In the genomic region with DNA sequence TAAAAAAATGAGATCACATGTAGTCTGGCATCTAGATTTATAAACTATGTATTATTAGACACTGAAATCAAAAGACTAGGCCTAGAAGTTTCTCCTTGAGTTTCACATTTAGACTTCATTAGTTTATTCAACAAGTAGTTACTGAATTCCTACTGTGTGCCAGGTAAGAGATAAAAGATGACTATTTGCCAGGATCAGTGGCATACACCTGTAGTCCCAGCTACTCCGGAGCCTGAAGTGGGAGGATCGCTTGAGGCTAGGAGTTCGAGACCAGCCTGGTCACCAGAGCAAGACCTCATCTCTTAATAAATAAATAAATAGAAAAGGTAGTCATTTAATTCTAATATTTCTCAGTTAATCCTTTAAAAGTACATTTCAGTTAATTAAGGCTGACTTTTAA, we compare ENCODE assay signal across 14 cellular contexts. TPM values are rescaled to one million over a fixed set of nuclear protein-coding genes. Genes with fewer than 3 reads are reported as not detected.
DNase-seq lines count a peak whose midpoint lies in the region; ATAC-seq, FAIRE-seq and TF ChIP-seq lines count a peak whose summit lies in the region.
"Had no signal": no experiment of that assay in that cellular context is flagged by ENCODE, and none has a peak within 500 bp of the region (broad histone marks: within the 10 kb centered on the region; RNA-seq: fewer than 3 reads in every experiment).

No MANE protein-coding gene starts in this region.

- H3K4me3 ChIP-seq in CD8-positive, alpha-beta memory T cell (ENCODE audit: low read length): no peak overlapping the region
- H3K4me3 ChIP-seq in K562 (no peak overlapping the region), neural cell (ENCODE audit: low read length) (peak overlapping the region; percentile 92)
- H3K4me3 ChIP-seq: suprapubic skin had no signal

- peaks cover 17% of the 10 kb centered on the region for H3K36me3 ChIP-seq in CD8-positive, alpha-beta memory T cell (ENCODE audit: insufficient read depth, low read length)
- H3K36me3 ChIP-seq in K562 (ENCODE audit: control insufficient read depth, insufficient read depth, low read length): peaks cover 30% of the 10 kb centered on the region
- no peaks in the 10 kb centered on the region for H3K36me3 ChIP-seq in neural cell (ENCODE audit: insufficient read depth, low read length)

- H3K4me3 Mint-ChIP-seq in CD8-positive, alpha-beta memory T cell: peak overlapping the region in 5 of 7 donors; percentile 5 to 95 (median 43)
- peak overlapping the region in 2 of 4 donors; percentile 91 to 100 for H3K4me3 Mint-ChIP-seq in IgD-negative memory B cell
- H3K4me3 Mint-ChIP-seq in activated CD4-positive, alpha-beta memory T cell treated with anti-CD3 and anti-CD28 coated beads, Interleukin-2, amount 10 ng/mL, durations not matched to agents 7 days and 5 days: no peak overlapping the region

- no peaks in the 10 kb centered on the region for H4K20me1 ChIP-seq in K562 (replicated peaks; ENCODE audit: control insufficient read depth, insufficient read depth, low read length)
- H4K20me1 ChIP-seq in neural cell (ENCODE audit: insufficient read depth): no peaks in the 10 kb centered on the region

- BruUV-seq in K562 (replicated peaks; lab: Mats Ljungman, UMichigan): no TSS peak

- H3K27ac ChIP-seq in CD8-positive, alpha-beta memory T cell (ENCODE audit: low read depth, low read length): no peak overlapping the region
- H3K27ac ChIP-seq in K562 (ENCODE audit: extremely low read depth, low read depth, low read length) (no peak overlapping the region), neural cell (ENCODE audit: low read length) (no peak overlapping the region)
- H3K27ac ChIP-seq: epithelial cell of prostate, suprapubic skin had no signal

- no peak for TF ChIP-seq POLR2A in K562 (conservative IDR thresholded peaks at IDR 0.05)

- ATAC-seq in K562 (no peak), HG03469 (IDR thresholded peaks at IDR 0.05; ENCODE audit: unreplicated experiment) (no peak)

- H3K27me3 ChIP-seq in CD8-positive, alpha-beta memory T cell (ENCODE audit: insufficient read depth, low read length, poor library complexity, severe bottlenecking): no peaks in the 10 kb centered on the region
- no peaks in the 10 kb centered on the region for H3K27me3 ChIP-seq in K562 (ENCODE audit: control insufficient read depth in 2 of 2, insufficient read depth in 2 of 2, low read length in 2 of 2)
- H3K27me3 ChIP-seq in neural cell (ENCODE audit: insufficient read depth, low read depth, low read length): no peaks in the 10 kb centered on the region
- H3K27me3 ChIP-seq: suprapubic skin had no signal

- in situ Hi-C loops in K562 (cut with MboI): loop anchor here (25.0 kb wide), 3 partner anchors 185 to 835 kb away; a partner anchor contains a TSS

- no peak for TF ChIP-seq CTCF in K562 (IDR thresholded peaks at IDR 0.05 in 2 of 3, conservative IDR thresholded peaks at IDR 0.05 in 1 of 3; ENCODE audit: insufficient read depth in 2 of 3, low read depth in 1 of 3, low read length in 3 of 3)
- no peak for TF ChIP-seq CTCF in neural cell (IDR thresholded peaks at IDR 0.05; ENCODE audit: poor library complexity, severe bottlenecking)

- H3K4me2 ChIP-seq in K562 (ENCODE audit: insufficient read depth, low read length) (peak overlapping the region; percentile 30; the same call in 1 of the 2 replicates), neural cell (ENCODE audit: low read length) (peak overlapping the region; percentile 88)

- H3K27me3 Mint-ChIP-seq in CD8-positive, alpha-beta memory T cell: peaks cover 0 to 1% of the 10 kb centered on the region in 2 donors
- no peaks in the 10 kb centered on the region for H3K27me3 Mint-ChIP-seq in IgD-negative memory B cell
- H3K27me3 Mint-ChIP-seq in activated CD4-positive, alpha-beta memory T cell treated with anti-CD3 and anti-CD28 coated beads, Interleukin-2, amount 10 ng/mL, durations not matched to agents 7 days and 5 days: no peaks in the 10 kb centered on the region

- H3K9me3 ChIP-seq in CD8-positive, alpha-beta memory T cell (ENCODE audit: low read length): no peaks in the 10 kb centered on the region
- no peaks in the 10 kb centered on the region for H3K9me3 ChIP-seq in K562 (replicated peaks; ENCODE audit: control insufficient read depth, insufficient read depth, low read depth, low read length)
- no peaks in the 10 kb centered on the region for H3K9me3 ChIP-seq in neural cell (ENCODE audit: low read length)
- H3K9me3 ChIP-seq: suprapubic skin had no signal

- no peaks in the 10 kb centered on the region for H3F3A ChIP-seq in neural cell (ENCODE audit: insufficient read depth, low read length, poor library complexity, severe bottlenecking)

- H2AFZ ChIP-seq in K562 (ENCODE audit: low read depth, low read length): no peak overlapping the region
- H2AFZ ChIP-seq in neural cell (ENCODE audit: low read depth, low read length): no peak overlapping the region

- POLR2A ChIA-PET in CD8-positive, alpha-beta memory T cell (lab: Charles Lee): no interaction called here
- POLR2A ChIA-PET in K562 (lab: Yijun Ruan, JAX): interaction anchor here (0.5 kb wide), 1 partner anchor 10 kb away, joined by 3 read pairs; no protein-coding TSS in a partner anchor
- POLR2A ChIA-PET in activated CD4-positive, alpha-beta memory T cell treated with anti-CD3 and anti-CD28 coated beads, Interleukin-2, amount 10 ng/mL, durations not matched to agents 7 days and 5 days (lab: Charles Lee): interaction anchor here (3.2 kb wide), 1 partner anchor 120 kb away, joined by 45 read pairs; a partner anchor contains a TSS

- intact Hi-C loops in K562 (cut with micrococcal nuclease): no loop called here

- 58% methylated on average over 3 of the region's 3 CpGs for WGBS in K562 (ENCODE audit: insufficient coverage, low coverage, missing lambda C conversion rate)

- TF ChIP-seq EP300 in K562 (IDR thresholded peaks at IDR 0.05; ENCODE audit: low read length): no peak
- TF ChIP-seq EP300 in neural cell (conservative IDR thresholded peaks at IDR 0.05; ENCODE audit: poor library complexity, severe bottlenecking): no peak

- H3K9me1 ChIP-seq in K562 (ENCODE audit: control insufficient read depth, insufficient read depth, low read length): no peaks in the 10 kb centered on the region

- H3K9me3 Mint-ChIP-seq in CD8-positive, alpha-beta memory T cell: no peaks in the 10 kb centered on the region
- no peaks in the 10 kb centered on the region for H3K9me3 Mint-ChIP-seq in IgD-negative memory B cell
- H3K9me3 Mint-ChIP-seq in activated CD4-positive, alpha-beta memory T cell treated with anti-CD3 and anti-CD28 coated beads, Interleukin-2, amount 10 ng/mL, durations not matched to agents 7 days and 5 days: no peaks in the 10 kb centered on the region

- no peaks in the 10 kb centered on the region for H3K9me2 ChIP-seq in neural cell (ENCODE audit: insufficient read depth, low read length)

- H3K79me2 ChIP-seq in K562 (ENCODE audit: control insufficient read depth, insufficient read depth, low read length): peaks cover 35% of the 10 kb centered on the region
- peaks cover 20% of the 10 kb centered on the region for H3K79me2 ChIP-seq in neural cell (replicated peaks; ENCODE audit: insufficient read depth, low read length)

- peaks cover 20% of the 10 kb centered on the region for H3K4me1 ChIP-seq in CD8-positive, alpha-beta memory T cell (ENCODE audit: insufficient read depth, low read length)
- H3K4me1 ChIP-seq in K562 (replicated peaks in 1 of 2; ENCODE audit: control insufficient read depth in 2 of 2, insufficient read depth in 2 of 2, low read length in 2 of 2): peaks cover 2 to 11% of the 10 kb centered on the region in 2 experiments; a peak in 3 of 5 replicates

- CTCF ChIA-PET in CD8-positive, alpha-beta memory T cell (lab: Charles Lee): interaction anchor here (5.4 kb wide), 1 partner anchor 14 kb away, joined by 31 read pairs; no protein-coding TSS in a partner anchor
- CTCF ChIA-PET in K562 (lab: Yijun Ruan, JAX; ENCODE audit: low intra/inter-chr PET ratio): no interaction called here
- CTCF ChIA-PET in activated CD4-positive, alpha-beta memory T cell treated with anti-CD3 and anti-CD28 coated beads, Interleukin-2, amount 10 ng/mL, durations not matched to agents 7 days and 5 days (lab: Charles Lee): interaction anchor here (3.2 kb wide), 1 partner anchor 121 kb away, joined by 23 read pairs; a partner anchor contains a TSS

- DNase-seq in CD8-positive, alpha-beta memory T cell: no peak
- DNase-seq in K562 (ENCODE audit: extremely low read depth in 1 of 4, low spot score in 3 of 4): no peak
- no peak for DNase-seq in AML-193 (lab: John Stamatoyannopoulos, UW)
- no peak for DNase-seq in activated CD4-positive, alpha-beta memory T cell treated with anti-CD3 and anti-CD28 coated beads, Interleukin-2, amount 10 ng/mL, durations not matched to agents 7 days and 5 days
- DNase-seq in NCI-H69 (lab: John Stamatoyannopoulos, UW): no peak
- DNase-seq: caudate nucleus, NCI-H1417 treated with DMSO at 0.1 percent for 48 hours, NCI-H748 treated with DMSO at 0.1 percent for 48 hours, SIG-M5 had no signal

- no peak for TF ChIP-seq RAD21 in K562 (CRISPR knock-in tag; conservative IDR thresholded peaks at IDR 0.05 in 1 of 2, IDR thresholded peaks at IDR 0.05 in 1 of 2)
- no peak for TF ChIP-seq RAD21 in neural cell (conservative IDR thresholded peaks at IDR 0.05)

- H3K36me3 Mint-ChIP-seq in CD8-positive, alpha-beta memory T cell: peaks cover 7 to 43% (median 11%) of the 10 kb centered on the region in 3 donors
- peaks cover 9% of the 10 kb centered on the region for H3K36me3 Mint-ChIP-seq in IgD-negative memory B cell
- H3K36me3 Mint-ChIP-seq in activated CD4-positive, alpha-beta memory T cell treated with anti-CD3 and anti-CD28 coated beads, Interleukin-2, amount 10 ng/mL, durations not matched to agents 7 days and 5 days (ENCODE audit: low read depth): peaks cover 29% of the 10 kb centered on the region

- peaks cover 47 to 60% (median 58%) of the 10 kb centered on the region in 3 donors for H3K4me1 Mint-ChIP-seq in CD8-positive, alpha-beta memory T cell
- H3K4me1 Mint-ChIP-seq in IgD-negative memory B cell: peaks cover 25 to 35% (median 28%) of the 10 kb centered on the region in 3 donors
- H3K4me1 Mint-ChIP-seq in activated CD4-positive, alpha-beta memory T cell treated with anti-CD3 and anti-CD28 coated beads, Interleukin-2, amount 10 ng/mL, durations not matched to agents 7 days and 5 days: peaks cover 35% of the 10 kb centered on the region

- H3K9ac ChIP-seq in K562 (ENCODE audit: insufficient read depth in 1 of 2, low read depth in 2 of 2, low read length in 2 of 2) (no peak overlapping the region; a peak in 1 of 4 replicates), neural cell (ENCODE audit: low read length) (no peak overlapping the region)

- peak overlapping the region in 2 of 8 donors; percentile 26 to 35 for H3K27ac Mint-ChIP-seq in CD8-positive, alpha-beta memory T cell
- peak overlapping the region in 2 of 3 donors; percentile 73 to 85 for H3K27ac Mint-ChIP-seq in IgD-negative memory B cell
- H3K27ac Mint-ChIP-seq in activated CD4-positive, alpha-beta memory T cell treated with anti-CD3 and anti-CD28 coated beads, Interleukin-2, amount 10 ng/mL, durations not matched to agents 7 days and 5 days: no peak overlapping the region

- FAIRE-seq in K562 (lab: Jason Lieb, UNC): no peak

RNA-seq across cellular contexts. Expression of a gene that starts 2.1 kb away (rescaled TPM):
- total RNA-seq in CD8-positive, alpha-beta memory T cell: 10 to 100 TPM; 85.5 to 86.4 TPM
- 28.5 TPM for polyA plus RNA-seq in CD8-positive, alpha-beta memory T cell
- polyA plus RNA-seq in IgD-negative memory B cell: 11.9 TPM
- total RNA-seq in K562 (2011; cell fraction: chromatin; rRNA removed; ENCODE audit: low replicate concordance): 58.3 and 93.0 TPM in 2 replicates
- 25.1 and 26.7 TPM in 2 replicates for total RNA-seq in K562 (2011; cell fraction: nucleolus; rRNA removed)
- total RNA-seq in K562 (2011; cell fraction: nucleoplasm; rRNA removed): 40.6 and 44.9 TPM in 2 replicates
- 23.5 and 26.0 TPM in 2 replicates for total RNA-seq in K562 (2014; rRNA removed)
- 44.6 and 45.7 TPM in 2 replicates for total RNA-seq in K562 (2014; rRNA removed; fragmentation: Illumina TruSeq; extraction: Trizol)
- 39.6 and 53.8 TPM in 2 replicates for total RNA-seq in K562 (2015; rRNA removed; fragmentation: Illumina TruSeq; extraction: Trizol)
- total RNA-seq in K562 (2021): 56.1 and 59.7 TPM in 2 replicates
- 80.1 and 114 TPM in 2 replicates for polyA plus RNA-seq in K562 (2011; rRNA removed)
- polyA plus RNA-seq in K562 (2011; cell fraction: cytosol; rRNA removed): 65.6 and 159 TPM in 2 replicates
- 30.4 and 45.6 TPM in 2 replicates for polyA plus RNA-seq in K562 (2011; cell fraction: nucleus; rRNA removed)
- polyA plus RNA-seq in K562 (2012): 25.4 and 119 TPM in 2 replicates
- 238 and 308 TPM in 2 replicates for polyA plus RNA-seq in K562 (2014; fragmentation: Illumina TruSeq; extraction: Trizol)
- 10 to 100 TPM; 16.5 to 23.4 TPM for polyA plus RNA-seq in K562 (2014; fragmentation: Nextera tagmentation; extraction: Ambion mirVana)
- polyA plus RNA-seq in K562 (2014; rRNA removed): 144 and 171 TPM in 2 replicates
- polyA minus RNA-seq in K562 (2011; rRNA and poly(A)+ RNA removed): 140 and 173 TPM in 2 replicates
- 51.4 and 53.0 TPM in 2 replicates for polyA minus RNA-seq in K562 (2011; cell fraction: cytosol; rRNA and poly(A)+ RNA removed)
- polyA minus RNA-seq in K562 (2011; cell fraction: nucleus; rRNA and poly(A)+ RNA removed): 32.7 and 88.5 TPM in 2 replicates
- polyA plus RNA-seq in neural cell: 14.5 and 25.0 TPM in 2 replicates
- 22.6 and 36.3 TPM in 2 replicates for polyA minus RNA-seq in neural cell
- 10 to 100 TPM; 31.3 to 32.2 TPM for total RNA-seq in activated CD4-positive, alpha-beta memory T cell treated with anti-CD3 and anti-CD28 coated beads, Interleukin-2, amount 10 ng/mL, durations not matched to agents 7 days and 5 days
